Comparison of ENCODE assay signal across 16 cellular contexts in genomic region chr9:71816782-71817549, GRCh38. TPM values are rescaled to one million over a fixed set of nuclear protein-coding genes. Genes with fewer than 3 reads are reported as not detected.
DNase-seq lines count a peak whose midpoint lies in the region; ATAC-seq and TF ChIP-seq lines count a peak whose summit lies in the region.
"Had no signal": no experiment of that assay in that cellular context is flagged by ENCODE, and none has a peak within 500 bp of the region (broad histone marks: within the 10 kb centered on the region; RNA-seq: fewer than 3 reads in every experiment).

No MANE protein-coding gene starts in this region.

- in situ Hi-C loops in GM13977 (cut with MboI; ENCODE audit: low pct_unique_long_range_greater_than_20kb, low sequenced_read_pairs, unreplicated experiment): loop anchor here (25.0 kb wide), 2 partner anchors 195 to 445 kb away; no protein-coding TSS in a partner anchor

- no peaks in the 10 kb centered on the region for H3K27me3 ChIP-seq in endocrine pancreas (ENCODE audit: control insufficient read depth, insufficient read depth, low read length)
- H3K27me3 ChIP-seq: dorsolateral prefrontal cortex, foreskin keratinocyte, thyroid gland had no signal

- H3K27me3 Mint-ChIP-seq in naive thymus-derived CD8-positive, alpha-beta T cell: no peaks in the 10 kb centered on the region
- no peaks in the 10 kb centered on the region for H3K27me3 Mint-ChIP-seq in activated T-helper 17 cell treated with anti-CD3 and anti-CD28 coated beads, Interleukin-2, amount 50 U/mL, for 72 hours

- H3K36me3 Mint-ChIP-seq in naive thymus-derived CD8-positive, alpha-beta T cell: no peaks in the 10 kb centered on the region
- no peaks in the 10 kb centered on the region for H3K36me3 Mint-ChIP-seq in activated T-helper 17 cell treated with anti-CD3 and anti-CD28 coated beads, Interleukin-2, amount 50 U/mL, for 72 hours (ENCODE audit: low read depth)

- POLR2A ChIA-PET in naive thymus-derived CD8-positive, alpha-beta T cell (lab: Charles Lee): interaction anchor here (0.8 to 4.2 kb wide), 6 partner anchors 9 to 48 kb away, joined by 3 to 20 read pairs (median 8); partner anchors contain the start of gene CEMIP2

- no peaks in the 10 kb centered on the region for H3K4me1 ChIP-seq in endocrine pancreas (ENCODE audit: control insufficient read depth, insufficient read depth, low read length)
- H3K4me1 ChIP-seq: Caco-2, foreskin keratinocyte, thyroid gland had no signal

- no peaks in the 10 kb centered on the region for H3K9me3 Mint-ChIP-seq in naive thymus-derived CD8-positive, alpha-beta T cell
- no peaks in the 10 kb centered on the region for H3K9me3 Mint-ChIP-seq in activated T-helper 17 cell treated with anti-CD3 and anti-CD28 coated beads, Interleukin-2, amount 50 U/mL, for 72 hours

- peak overlapping the region in 9 of 10 donors; percentile 46 to 94 (median 67) for H3K27ac Mint-ChIP-seq in naive thymus-derived CD8-positive, alpha-beta T cell
- no peak overlapping the region for H3K27ac Mint-ChIP-seq in activated T-helper 17 cell treated with anti-CD3 and anti-CD28 coated beads, Interleukin-2, amount 50 U/mL, for 72 hours

- DNase-seq in DMS153 (lab: John Stamatoyannopoulos, UW) (peak; percentile 45), NCI-H1105 treated with DMSO at 0.1 percent for 48 hours (lab: John Stamatoyannopoulos, UW) (peak; percentile 23), GM13977 (ENCODE audit: low spot score) (no peak)
- no peak for DNase-seq in naive thymus-derived CD8-positive, alpha-beta T cell
- DNase-seq: activated T-cell treated with anti-CD3 and anti-CD28 coated beads, Interleukin-2, amount 50 U/mL, for 1 hour; anterior cingulate cortex; Caco-2; dorsolateral prefrontal cortex; foreskin keratinocyte; NCI-H1930; occipital lobe; PC-9 had no signal

- peak overlapping the region in 6 of 10 donors; percentile 25 to 74 (median 39) for H3K4me3 Mint-ChIP-seq in naive thymus-derived CD8-positive, alpha-beta T cell
- no peak overlapping the region for H3K4me3 Mint-ChIP-seq in activated T-helper 17 cell treated with anti-CD3 and anti-CD28 coated beads, Interleukin-2, amount 50 U/mL, for 72 hours

- no peaks in the 10 kb centered on the region for H3K9me3 ChIP-seq in endocrine pancreas (ENCODE audit: control insufficient read depth, low read length)
- H3K9me3 ChIP-seq: Caco-2, thyroid gland had no signal

- no peak for TF ChIP-seq CTCF in GM13977 (IDR thresholded peaks at IDR 0.05; ENCODE audit: extremely low read depth, insufficient read depth, missing control alignments)

- ATAC-seq in naive thymus-derived CD8-positive, alpha-beta T cell: no peak
- no peak for ATAC-seq in GM18517 (IDR thresholded peaks at IDR 0.05; ENCODE audit: unreplicated experiment)
- ATAC-seq in activated T-helper 17 cell treated with anti-CD3 and anti-CD28 coated beads, Interleukin-2, amount 50 U/mL, for 72 hours (replicated peaks): no peak
- ATAC-seq: foreskin keratinocyte had no signal

- H3K4me1 Mint-ChIP-seq in naive thymus-derived CD8-positive, alpha-beta T cell: peaks cover 11 to 24% (median 19%) of the 10 kb centered on the region in 4 donors
- no peaks in the 10 kb centered on the region for H3K4me1 Mint-ChIP-seq in activated T-helper 17 cell treated with anti-CD3 and anti-CD28 coated beads, Interleukin-2, amount 50 U/mL, for 72 hours

- no peaks in the 10 kb centered on the region for H3K36me3 ChIP-seq in endocrine pancreas (ENCODE audit: control insufficient read depth, insufficient read depth, low read length)
- H3K36me3 ChIP-seq: thyroid gland had no signal

- H3K4me3 ChIP-seq in endocrine pancreas (ENCODE audit: control insufficient read depth, insufficient read depth, low read length): peak overlapping the region; percentile 58
- H3K4me3 ChIP-seq: dorsolateral prefrontal cortex, PC-9, thyroid gland had no signal

- H3K9ac ChIP-seq in endocrine pancreas (ENCODE audit: control insufficient read depth, insufficient read depth, low read length): no peak overlapping the region

RNA-seq across cellular contexts. Expression of gene CEMIP2, which starts 48.7 kb away (rescaled TPM):
- total RNA-seq in naive thymus-derived CD8-positive, alpha-beta T cell: 10 to 100 TPM; 67.5 to 71.9 TPM
- 10 to 100 TPM in 2 of 3 donors, 1 to 10 TPM in 1; 5.9 to 12.9 (median 10.2) TPM for polyA plus RNA-seq in naive thymus-derived CD8-positive, alpha-beta T cell
- total RNA-seq in activated T-helper 17 cell treated with anti-CD3 and anti-CD28 coated beads, Interleukin-2, amount 50 U/mL, for 72 hours: 10 to 100 TPM; 75.3 to 89.1 TPM

Comparison
In these comparisons a context has a peak if more than half of its experiments do, and no peak if none do; other contexts are left out.
1. DNase-seq: peak in DMS153 (single experiment) and NCI-H1105 treated with DMSO at 0.1 percent for 48 hours (single experiment); none in naive thymus-derived CD8-positive, alpha-beta T cell (0 of 10) and GM13977 (single experiment).